Comparison of ENCODE assay signal across 10 cellular contexts in genomic region chr14:21096438-21096837, GRCh38. TPM values are rescaled to one million over a fixed set of nuclear protein-coding genes. Genes with fewer than 3 reads are reported as not detected.
DNase-seq lines count a peak whose midpoint lies in the region; ATAC-seq, FAIRE-seq and TF ChIP-seq lines count a peak whose summit lies in the region.
"Had no signal": no experiment of that assay in that cellular context is flagged by ENCODE, and none has a peak within 500 bp of the region (broad histone marks: within the 10 kb centered on the region; RNA-seq: fewer than 3 reads in every experiment).

No MANE protein-coding gene starts in this region.

- H3K4me1 ChIP-seq in mesenchymal stem cell (ENCODE audit: control insufficient read depth, insufficient read depth, low read depth, low read length) (peaks cover 28% of the 10 kb centered on the region), thyroid gland (peaks cover 37 to 55% of the 10 kb centered on the region in 2 donors), SJCRH30 (peaks cover 16% of the 10 kb centered on the region)

- H4K91ac ChIP-seq in mesenchymal stem cell (ENCODE audit: low read length): no peak overlapping the region

- no peak overlapping the region for H2BK5ac ChIP-seq in mesenchymal stem cell (ENCODE audit: low read depth, low read length, poor library complexity, severe bottlenecking)

- no peak overlapping the region for H2BK120ac ChIP-seq in mesenchymal stem cell (ENCODE audit: low read depth, low read length)

- H2BK12ac ChIP-seq in mesenchymal stem cell (ENCODE audit: low read length in 2 of 2): no peak overlapping the region

- WGBS in mesenchymal stem cell: 80% methylated on average over 2 of the region's 3 CpGs
- WGBS in thyroid gland, 2 donors: 79 to 82% methylated on average over 3 of the region's 3 CpGs

- DNase-seq in activated CD8-positive, alpha-beta T cell treated with anti-CD3 and anti-CD28 coated beads for 36 hours: no peak
- no peak for DNase-seq in activated CD8-positive, alpha-beta T cell treated with anti-CD3 and anti-CD28 coated beads, Interleukin-2, amount 10 ng/mL, durations not matched to agents 7 days and 5 days
- no peak for DNase-seq in activated T-helper 2 cell treated with anti-CD3 and anti-CD28 coated beads, Interferon-gamma antibody, Interleukin-2, Interleukin-4, amounts not matched to agents 10 μg/mL and 5 μg/mL and 100 μg/mL, durations not matched to agents 14 hours and 24 hours and 36 hours (ENCODE audit: low spot score)
- DNase-seq in mesenchymal stem cell: no peak
- no peak for DNase-seq in thyroid gland
- no peak for DNase-seq in RCC 7860 (ENCODE audit: low spot score)
- DNase-seq in SJCRH30: no peak
- DNase-seq: AML-193 had no signal

- no peak for TF ChIP-seq POLR2A in thyroid gland (IDR thresholded peaks at IDR 0.05)

- peaks cover 9% of the 10 kb centered on the region for H3K79me1 ChIP-seq in mesenchymal stem cell (replicated peaks; ENCODE audit: low read length, poor library complexity, severe bottlenecking)

- peaks cover 9 to 19% of the 10 kb centered on the region in 2 experiments for H3K36me3 ChIP-seq in mesenchymal stem cell (ENCODE audit: control insufficient read depth in 1 of 2, insufficient read depth in 2 of 2, low read depth in 1 of 2, low read length in 2 of 2)
- no peaks in the 10 kb centered on the region for H3K36me3 ChIP-seq in thyroid gland
- H3K36me3 ChIP-seq in SJCRH30: no peaks in the 10 kb centered on the region

- H3K14ac ChIP-seq in mesenchymal stem cell (ENCODE audit: low read length in 2 of 2): no peak overlapping the region

- peak overlapping the region; percentile 36 for H3K4me2 ChIP-seq in mesenchymal stem cell (ENCODE audit: low read length, poor library complexity, severe bottlenecking)

- no peak overlapping the region for H3K23ac ChIP-seq in mesenchymal stem cell (ENCODE audit: low read length in 2 of 2)

- H3K4me3 ChIP-seq in mesenchymal stem cell (ENCODE audit: insufficient read depth in 1 of 2, low read depth in 1 of 2, low read length in 2 of 2) (peak overlapping the region in 1 of 2 experiments; percentile 33), thyroid gland (replicated peaks in 1 of 3) (no peak overlapping the region), SJCRH30 (no peak overlapping the region)

- CTCF ChIA-PET in activated CD8-positive, alpha-beta T cell treated with anti-CD3 and anti-CD28 coated beads for 36 hours (lab: Charles Lee): interaction anchor here (1.2 to 7.8 kb wide), 7 partner anchors 7 to 79 kb away, joined by 3 to 224 read pairs (median 13); partner anchors contain the start of genes NDRG2 and TMEM253
- CTCF ChIA-PET in activated CD8-positive, alpha-beta T cell treated with anti-CD3 and anti-CD28 coated beads, Interleukin-2, amount 10 ng/mL, durations not matched to agents 7 days and 5 days (lab: Charles Lee): interaction anchor here (2.5 to 7.0 kb wide), 4 partner anchors 9 to 83 kb away, joined by 6 to 225 read pairs (median 112); partner anchors contain the start of genes ARHGEF40 and TMEM253

- peaks cover 18% of the 10 kb centered on the region for H3K4me1 Mint-ChIP-seq in activated CD8-positive, alpha-beta T cell treated with anti-CD3 and anti-CD28 coated beads for 36 hours (ENCODE audit: low read depth)
- peaks cover 20% of the 10 kb centered on the region for H3K4me1 Mint-ChIP-seq in activated CD8-positive, alpha-beta T cell treated with anti-CD3 and anti-CD28 coated beads, Interleukin-2, amount 10 ng/mL, durations not matched to agents 7 days and 5 days (ENCODE audit: low read depth)
- H3K4me1 Mint-ChIP-seq in activated T-helper 2 cell treated with anti-CD3 and anti-CD28 coated beads, Interferon-gamma antibody, Interleukin-2, Interleukin-4, amounts not matched to agents 10 μg/mL and 5 μg/mL and 100 μg/mL, durations not matched to agents 14 hours and 24 hours and 36 hours (ENCODE audit: low read depth): peaks cover 23% of the 10 kb centered on the region

- no peaks in the 10 kb centered on the region for H3K9me3 Mint-ChIP-seq in activated CD8-positive, alpha-beta T cell treated with anti-CD3 and anti-CD28 coated beads for 36 hours
- no peaks in the 10 kb centered on the region for H3K9me3 Mint-ChIP-seq in activated CD8-positive, alpha-beta T cell treated with anti-CD3 and anti-CD28 coated beads, Interleukin-2, amount 10 ng/mL, durations not matched to agents 7 days and 5 days (ENCODE audit: insufficient read depth)
- no peaks in the 10 kb centered on the region for H3K9me3 Mint-ChIP-seq in activated T-helper 2 cell treated with anti-CD3 and anti-CD28 coated beads, Interferon-gamma antibody, Interleukin-2, Interleukin-4, amounts not matched to agents 10 μg/mL and 5 μg/mL and 100 μg/mL, durations not matched to agents 14 hours and 24 hours and 36 hours

- no peak overlapping the region for H2AFZ ChIP-seq in mesenchymal stem cell (ENCODE audit: low read depth, low read length)

- no peak overlapping the region for H4K8ac ChIP-seq in mesenchymal stem cell (ENCODE audit: low read length)

- peak overlapping the region; percentile 21 for H2AK5ac ChIP-seq in mesenchymal stem cell (ENCODE audit: low read length, severe bottlenecking)

- POLR2A ChIA-PET in activated CD8-positive, alpha-beta T cell treated with anti-CD3 and anti-CD28 coated beads for 36 hours (lab: Charles Lee): interaction anchor here (1.3 kb wide), 1 partner anchor 28 kb away, joined by 6 read pairs; no protein-coding TSS in a partner anchor
- POLR2A ChIA-PET in activated CD8-positive, alpha-beta T cell treated with anti-CD3 and anti-CD28 coated beads, Interleukin-2, amount 10 ng/mL, durations not matched to agents 7 days and 5 days (lab: Charles Lee): no interaction called here

- no peaks in the 10 kb centered on the region for H3K9me3 ChIP-seq in mesenchymal stem cell (ENCODE audit: control insufficient read depth, low read length)
- H3K9me3 ChIP-seq in thyroid gland: no peaks in the 10 kb centered on the region
- no peaks in the 10 kb centered on the region for H3K9me3 ChIP-seq in SJCRH30 (replicated peaks)

- no peak overlapping the region for H3K18ac ChIP-seq in mesenchymal stem cell (ENCODE audit: low read depth in 1 of 2, low read length in 2 of 2)

- no peak for TF ChIP-seq CTCF in activated CD8-positive, alpha-beta T cell treated with anti-CD3 and anti-CD28 coated beads for 36 hours (IDR thresholded peaks at IDR 0.05)
- TF ChIP-seq CTCF in thyroid gland (IDR thresholded peaks at IDR 0.05): no peak

- H3K27me3 ChIP-seq in mesenchymal stem cell (ENCODE audit: control insufficient read depth in 1 of 2, insufficient read depth in 1 of 2, low read length in 2 of 2) (no peaks in the 10 kb centered on the region), thyroid gland (no peaks in the 10 kb centered on the region), SJCRH30 (no peaks in the 10 kb centered on the region)

- H2BK15ac ChIP-seq in mesenchymal stem cell (ENCODE audit: low read depth, poor library complexity, severe bottlenecking): no peak overlapping the region

- no peak overlapping the region for H3K4me3 Mint-ChIP-seq in activated CD8-positive, alpha-beta T cell treated with anti-CD3 and anti-CD28 coated beads for 36 hours
- no peak overlapping the region for H3K4me3 Mint-ChIP-seq in activated CD8-positive, alpha-beta T cell treated with anti-CD3 and anti-CD28 coated beads, Interleukin-2, amount 10 ng/mL, durations not matched to agents 7 days and 5 days
- H3K4me3 Mint-ChIP-seq in activated T-helper 2 cell treated with anti-CD3 and anti-CD28 coated beads, Interferon-gamma antibody, Interleukin-2, Interleukin-4, amounts not matched to agents 10 μg/mL and 5 μg/mL and 100 μg/mL, durations not matched to agents 14 hours and 24 hours and 36 hours (ENCODE audit: low read depth): peak overlapping the region; percentile 76

- H3K4ac ChIP-seq in mesenchymal stem cell (ENCODE audit: low read depth in 1 of 2, low read length in 2 of 2): no peak overlapping the region

- intact Hi-C loops in activated CD8-positive, alpha-beta T cell treated with anti-CD3 and anti-CD28 coated beads for 36 hours (cut with micrococcal nuclease): no loop called here
- intact Hi-C loops in activated T-helper 2 cell treated with anti-CD3 and anti-CD28 coated beads, Interferon-gamma antibody, Interleukin-2, Interleukin-4, amounts not matched to agents 10 μg/mL and 5 μg/mL and 100 μg/mL, durations not matched to agents 14 hours and 24 hours and 36 hours (cut with micrococcal nuclease): no loop called here
- intact Hi-C loops in thyroid gland (cut with DNase I): no loop called here

- H3K9ac ChIP-seq in mesenchymal stem cell (ENCODE audit: low read length): peak overlapping the region; percentile 32

- ATAC-seq in activated CD8-positive, alpha-beta T cell treated with anti-CD3 and anti-CD28 coated beads for 36 hours: no peak
- no peak for ATAC-seq in activated CD8-positive, alpha-beta T cell treated with anti-CD3 and anti-CD28 coated beads, Interleukin-2, amount 10 ng/mL, durations not matched to agents 7 days and 5 days
- no peak for ATAC-seq in GM21526 (IDR thresholded peaks at IDR 0.05; ENCODE audit: low FRiP score, unreplicated experiment)

- no peak for FAIRE-seq in RCC 7860 (lab: Jason Lieb, UNC)

- H3K27ac Mint-ChIP-seq in activated CD8-positive, alpha-beta T cell treated with anti-CD3 and anti-CD28 coated beads for 36 hours: peak overlapping the region; percentile 1
- no peak overlapping the region for H3K27ac Mint-ChIP-seq in activated CD8-positive, alpha-beta T cell treated with anti-CD3 and anti-CD28 coated beads, Interleukin-2, amount 10 ng/mL, durations not matched to agents 7 days and 5 days
- H3K27ac Mint-ChIP-seq in activated T-helper 2 cell treated with anti-CD3 and anti-CD28 coated beads, Interferon-gamma antibody, Interleukin-2, Interleukin-4, amounts not matched to agents 10 μg/mL and 5 μg/mL and 100 μg/mL, durations not matched to agents 14 hours and 24 hours and 36 hours: no peak overlapping the region

- H3K27me3 Mint-ChIP-seq in activated CD8-positive, alpha-beta T cell treated with anti-CD3 and anti-CD28 coated beads for 36 hours: no peaks in the 10 kb centered on the region
- H3K27me3 Mint-ChIP-seq in activated CD8-positive, alpha-beta T cell treated with anti-CD3 and anti-CD28 coated beads, Interleukin-2, amount 10 ng/mL, durations not matched to agents 7 days and 5 days (ENCODE audit: low read depth): peaks cover 44% of the 10 kb centered on the region
- H3K27me3 Mint-ChIP-seq in activated T-helper 2 cell treated with anti-CD3 and anti-CD28 coated beads, Interferon-gamma antibody, Interleukin-2, Interleukin-4, amounts not matched to agents 10 μg/mL and 5 μg/mL and 100 μg/mL, durations not matched to agents 14 hours and 24 hours and 36 hours (ENCODE audit: low read depth): peaks cover 15% of the 10 kb centered on the region

- H3K27ac ChIP-seq in mesenchymal stem cell (ENCODE audit: low read length, poor library complexity, severe bottlenecking) (peak overlapping the region; percentile 88), thyroid gland (peak overlapping the region in 2 of 3 donors; percentile 94 to 95), SJCRH30 (no peak overlapping the region)

- peaks cover 2% of the 10 kb centered on the region for H3K36me3 Mint-ChIP-seq in activated CD8-positive, alpha-beta T cell treated with anti-CD3 and anti-CD28 coated beads for 36 hours (ENCODE audit: low read depth)
- H3K36me3 Mint-ChIP-seq in activated CD8-positive, alpha-beta T cell treated with anti-CD3 and anti-CD28 coated beads, Interleukin-2, amount 10 ng/mL, durations not matched to agents 7 days and 5 days (ENCODE audit: low read depth): no peaks in the 10 kb centered on the region
- peaks cover 5% of the 10 kb centered on the region for H3K36me3 Mint-ChIP-seq in activated T-helper 2 cell treated with anti-CD3 and anti-CD28 coated beads, Interferon-gamma antibody, Interleukin-2, Interleukin-4, amounts not matched to agents 10 μg/mL and 5 μg/mL and 100 μg/mL, durations not matched to agents 14 hours and 24 hours and 36 hours (ENCODE audit: low read depth)

RNA-seq across cellular contexts. Expression of gene ZNF219, which starts 2.0 kb away (rescaled TPM):
- 1 to 10 TPM; 7.2 to 8.2 TPM for total RNA-seq in activated CD8-positive, alpha-beta T cell treated with anti-CD3 and anti-CD28 coated beads for 36 hours
- total RNA-seq in activated CD8-positive, alpha-beta T cell treated with anti-CD3 and anti-CD28 coated beads, Interleukin-2, amount 10 ng/mL, durations not matched to agents 7 days and 5 days: 1 to 10 TPM; 2.8 to 3.1 TPM
- 9.4 and 11.0 TPM in 2 replicates for total RNA-seq in activated T-helper 2 cell treated with anti-CD3 and anti-CD28 coated beads, Interferon-gamma antibody, Interleukin-2, Interleukin-4, amounts not matched to agents 10 μg/mL and 5 μg/mL and 100 μg/mL, durations not matched to agents 14 hours and 24 hours and 36 hours
- polyA plus RNA-seq in mesenchymal stem cell (2013, experiment 1 of 2): 13.0 TPM
- 11.8 TPM for polyA plus RNA-seq in mesenchymal stem cell (2013, experiment 2 of 2)
- 10 to 100 TPM; 53.6 to 82.7 (median 67.3) TPM for total RNA-seq in thyroid gland
- total RNA-seq in SJCRH30 (2014; rRNA removed; shearing (Covaris generic)): 2.6 and 5.9 TPM in 2 replicates

RNA-seq across cellular contexts. Expression of gene TMEM253, which starts 4.4 kb away (rescaled TPM):
- not detected for total RNA-seq in activated CD8-positive, alpha-beta T cell treated with anti-CD3 and anti-CD28 coated beads for 36 hours
- total RNA-seq in activated CD8-positive, alpha-beta T cell treated with anti-CD3 and anti-CD28 coated beads, Interleukin-2, amount 10 ng/mL, durations not matched to agents 7 days and 5 days: not detected
- not detected in 2 replicates for total RNA-seq in activated T-helper 2 cell treated with anti-CD3 and anti-CD28 coated beads, Interferon-gamma antibody, Interleukin-2, Interleukin-4, amounts not matched to agents 10 μg/mL and 5 μg/mL and 100 μg/mL, durations not matched to agents 14 hours and 24 hours and 36 hours
- polyA plus RNA-seq in mesenchymal stem cell (2013, experiment 1 of 2): 0.46 TPM
- 0.40 TPM for polyA plus RNA-seq in mesenchymal stem cell (2013, experiment 2 of 2)
- 1 to 10 TPM in 2 of 4 donors, under 1 TPM in 1, not detected in 1; 0.81 to 3.1 (median 2.8) TPM for total RNA-seq in thyroid gland
- not detected in 2 replicates for total RNA-seq in SJCRH30 (2014; rRNA removed; shearing (Covaris generic))

RNA-seq across cellular contexts. Expression of gene ARHGEF40, which starts 26.3 kb away (rescaled TPM):
- total RNA-seq in activated CD8-positive, alpha-beta T cell treated with anti-CD3 and anti-CD28 coated beads for 36 hours: under 1 TPM; 0.18 to 0.23 TPM
- total RNA-seq in activated CD8-positive, alpha-beta T cell treated with anti-CD3 and anti-CD28 coated beads, Interleukin-2, amount 10 ng/mL, durations not matched to agents 7 days and 5 days: under 1 TPM; 0.53 to 0.83 TPM
- 0.05 and 0.16 TPM in 2 replicates for total RNA-seq in activated T-helper 2 cell treated with anti-CD3 and anti-CD28 coated beads, Interferon-gamma antibody, Interleukin-2, Interleukin-4, amounts not matched to agents 10 μg/mL and 5 μg/mL and 100 μg/mL, durations not matched to agents 14 hours and 24 hours and 36 hours
- polyA plus RNA-seq in mesenchymal stem cell (2013, experiment 1 of 2): 30.1 TPM
- polyA plus RNA-seq in mesenchymal stem cell (2013, experiment 2 of 2): 27.5 TPM
- 10 to 100 TPM; 28.1 to 44.8 (median 43.4) TPM for total RNA-seq in thyroid gland
- 28.3 and 29.3 TPM in 2 replicates for total RNA-seq in SJCRH30 (2014; rRNA removed; shearing (Covaris generic))

RNA-seq across cellular contexts. Expression of gene RNASE8, which starts 38.8 kb away (rescaled TPM):
- total RNA-seq in activated CD8-positive, alpha-beta T cell treated with anti-CD3 and anti-CD28 coated beads for 36 hours: not detected
- not detected for total RNA-seq in activated CD8-positive, alpha-beta T cell treated with anti-CD3 and anti-CD28 coated beads, Interleukin-2, amount 10 ng/mL, durations not matched to agents 7 days and 5 days
- not detected in 2 replicates for total RNA-seq in activated T-helper 2 cell treated with anti-CD3 and anti-CD28 coated beads, Interferon-gamma antibody, Interleukin-2, Interleukin-4, amounts not matched to agents 10 μg/mL and 5 μg/mL and 100 μg/mL, durations not matched to agents 14 hours and 24 hours and 36 hours
- polyA plus RNA-seq in mesenchymal stem cell (2013, experiment 1 of 2): not detected
- not detected for polyA plus RNA-seq in mesenchymal stem cell (2013, experiment 2 of 2)
- not detected for total RNA-seq in thyroid gland
- total RNA-seq in SJCRH30 (2014; rRNA removed; shearing (Covaris generic)): not detected in 2 replicates
- polyA plus RNA-seq: adipose tissue had no signal

RNA-seq across cellular contexts. Expression of gene RNASE7, which starts 54.3 kb away (rescaled TPM):
- not detected for total RNA-seq in activated CD8-positive, alpha-beta T cell treated with anti-CD3 and anti-CD28 coated beads for 36 hours
- total RNA-seq in activated CD8-positive, alpha-beta T cell treated with anti-CD3 and anti-CD28 coated beads, Interleukin-2, amount 10 ng/mL, durations not matched to agents 7 days and 5 days: not detected
- not detected in 2 replicates for total RNA-seq in activated T-helper 2 cell treated with anti-CD3 and anti-CD28 coated beads, Interferon-gamma antibody, Interleukin-2, Interleukin-4, amounts not matched to agents 10 μg/mL and 5 μg/mL and 100 μg/mL, durations not matched to agents 14 hours and 24 hours and 36 hours
- not detected for polyA plus RNA-seq in mesenchymal stem cell (2013, experiment 1 of 2)
- polyA plus RNA-seq in mesenchymal stem cell (2013, experiment 2 of 2): not detected
- not detected for total RNA-seq in thyroid gland
- total RNA-seq in SJCRH30 (2014; rRNA removed; shearing (Covaris generic)): not detected in 2 replicates

Comparison
In these comparisons a context has a peak if more than half of its experiments do, and no peak if none do; other contexts are left out.
1. RNA of gene ARHGEF40, which starts 26.3 kb away (total RNA-seq): 28.1 to 44.8 TPM in thyroid gland and 28.3 to 29.3 TPM in SJCRH30; 0.53 to 0.83 TPM in activated CD8-positive, alpha-beta T cell treated with anti-CD3 and anti-CD28 coated beads, Interleukin-2, amount 10 ng/mL, durations not matched to agents 7 days and 5 days, 0.18 to 0.23 TPM in activated CD8-positive, alpha-beta T cell treated with anti-CD3 and anti-CD28 coated beads for 36 hours and 0.05 to 0.16 TPM in activated T-helper 2 cell treated with anti-CD3 and anti-CD28 coated beads, Interferon-gamma antibody, Interleukin-2, Interleukin-4, amounts not matched to agents 10 μg/mL and 5 μg/mL and 100 μg/mL, durations not matched to agents 14 hours and 24 hours and 36 hours; every median in the first group is over 10 times any median in the second.